Comparison of ENCODE assay signal across 23 cellular contexts in genomic region chr20:61378694-61379093, GRCh38.
DNase-seq lines count a peak whose midpoint lies in the region; ATAC-seq, FAIRE-seq and TF ChIP-seq lines count a peak whose summit lies in the region.
"Had no signal": no experiment of that assay in that cellular context is flagged by ENCODE, and none has a peak within 500 bp of the region (broad histone marks: within the 10 kb centered on the region; RNA-seq: fewer than 3 reads in every experiment).

No MANE protein-coding gene starts in this region.

- DNase-seq in HepG2 (ENCODE audit: low spot score) = no peak
- DNase-seq in right lobe of liver = no peak
- DNase-seq in neural progenitor cell (ENCODE audit: low spot score) = no peak
- DNase-seq in SW480 (ENCODE audit: low spot score) = no peak
- DNase-seq in mesenteric fat pad (ENCODE audit: low spot score) = no peak
- DNase-seq: AML-193; Caco-2; Calu3; CD4-positive, alpha-beta T cell; CD8-positive, alpha-beta T cell; DND-41; EL; GDM1 had no signal

- peaks cover 20% of the 10 kb centered on the region for H3K36me3 Mint-ChIP-seq in brain
- H3K36me3 Mint-ChIP-seq in neural progenitor cell = peaks cover 18% of the 10 kb centered on the region
- H3K36me3 Mint-ChIP-seq: CD8-positive, alpha-beta T cell had no signal

- H3K4me2 ChIP-seq in HepG2 (ENCODE audit: low read depth, low read length) (no peak overlapping the region), neural progenitor cell (no peak overlapping the region)
- H3K4me2 ChIP-seq: A549; BLaER1 treated with 17β-estradiol and CSF1 and Interleukin-3, amounts not matched to agents 10 nM and 100 nM had no signal

- peaks cover 5% of the 10 kb centered on the region for H3F3A ChIP-seq in neural progenitor cell (ENCODE audit: low read depth)

- H3K27me3 ChIP-seq in HepG2 (ENCODE audit: control insufficient read depth in 1 of 2, insufficient read depth in 2 of 2, low read length in 2 of 2) (0 out of 5 replicates have a peak, but pooled peaks cover 0 to 2% of the 10 kb centered on the region in 2 experiments), right lobe of liver (no peaks in the 10 kb centered on the region), neural progenitor cell (no peaks in the 10 kb centered on the region)
- H3K27me3 ChIP-seq: BLaER1 treated with 17β-estradiol and CSF1 and Interleukin-3, amounts not matched to agents 10 nM and 100 nM had no signal

- in situ Hi-C loops in HepG2 (cut with HindIII; ENCODE audit: extremely low pct_ligation_motif_present, low pct_unique_long_range_greater_than_20kb) = no loop called here

- POLR2A ChIA-PET in HepG2 (lab: Yijun Ruan, JAX) = no interaction called here

- H3K4me3 ChIP-seq in HepG2 (replicated peaks in 1 of 3; ENCODE audit: insufficient read depth in 1 of 3, low read depth in 2 of 3, low read length in 3 of 3) = no peak overlapping the region
- H3K4me3 ChIP-seq in right lobe of liver = no peak overlapping the region
- H3K4me3 ChIP-seq in neural progenitor cell = no peak overlapping the region
- H3K4me3 ChIP-seq: A549; BLaER1 treated with 17β-estradiol and CSF1 and Interleukin-3, amounts not matched to agents 10 nM and 100 nM; GM12878 had no signal

- H3K27ac ChIP-seq in HepG2 (ENCODE audit: extremely low read length, insufficient read depth, low read length) (no peak overlapping the region), right lobe of liver (no peak overlapping the region), neural progenitor cell (no peak overlapping the region)
- H3K27ac ChIP-seq: 22Rv1; A549; BLaER1 treated with 17β-estradiol and CSF1 and Interleukin-3, amounts not matched to agents 10 nM and 100 nM; C4-2B had no signal

- ATAC-seq in HepG2 = no peak
- no peak for ATAC-seq in right lobe of liver
- ATAC-seq: A549; CD8-positive, alpha-beta T cell; GM12878 had no signal

- TF ChIP-seq CTCF in HepG2 (CRISPR knock-in tag; IDR thresholded peaks at IDR 0.05) (no peak), right lobe of liver (IDR thresholded peaks at IDR 0.05) (no peak), brain (conservative IDR thresholded peaks at IDR 0.05) (no peak), neural progenitor cell (IDR thresholded peaks at IDR 0.05) (no peak)

- intact Hi-C loops in HepG2 (cut with micrococcal nuclease; ENCODE audit: unreplicated experiment) (no loop called here), right lobe of liver (cut with DNase I) (no loop called here)

- H3K9ac ChIP-seq in HepG2 (ENCODE audit: insufficient read depth, low read depth, low read length) (no peak overlapping the region), neural progenitor cell (no peak overlapping the region)
- H3K9ac ChIP-seq: BLaER1 treated with 17β-estradiol and CSF1 and Interleukin-3, amounts not matched to agents 10 nM and 100 nM had no signal

- TF ChIP-seq RAD21 in HepG2 (CRISPR knock-in tag; IDR thresholded peaks at IDR 0.05) = no peak

- H3K36me3 ChIP-seq in HepG2 (replicated peaks in 1 of 2; ENCODE audit: control insufficient read depth in 1 of 2, insufficient read depth in 2 of 2, low read length in 2 of 2) = no peaks in the 10 kb centered on the region
- no peaks in the 10 kb centered on the region for H3K36me3 ChIP-seq in right lobe of liver
- no peaks in the 10 kb centered on the region for H3K36me3 ChIP-seq in neural progenitor cell
- H3K36me3 ChIP-seq: BLaER1 treated with 17β-estradiol and CSF1 and Interleukin-3, amounts not matched to agents 10 nM and 100 nM had no signal

- H3K27me3 Mint-ChIP-seq in brain (no peaks in the 10 kb centered on the region), neural progenitor cell (ENCODE audit: insufficient read depth, low read depth) (peaks cover 5% of the 10 kb centered on the region)
- H3K27me3 Mint-ChIP-seq: B cell; CD4-positive, alpha-beta T cell had no signal

- H3K9me3 Mint-ChIP-seq in brain (peaks cover 14 to 35% (median 17%) of the 10 kb centered on the region in 5 experiments), neural progenitor cell (peaks cover 32% of the 10 kb centered on the region)
- H3K9me3 Mint-ChIP-seq: CD4-positive, alpha-beta T cell had no signal

- no peak for FAIRE-seq in HepG2 (lab: Jason Lieb, UNC)
- FAIRE-seq: A549, D721Med, GM12878, GM12892, GM18507 had no signal

- CTCF ChIA-PET in HepG2 (lab: Yijun Ruan, JAX; ENCODE audit: low intra/inter-chr PET ratio, low total read pairs) = no interaction called here

- WGBS in HepG2 (ENCODE audit: low lambda C conversion rate) = 42% methylated on average over 3 of the region's 3 CpGs
- WGBS in right lobe of liver (ENCODE audit: insufficient coverage, low coverage, low lambda C conversion rate, missing lambda C conversion rate) = 74% methylated on average over 3 of the region's 3 CpGs

- TF ChIP-seq POLR2A in HepG2 (IDR thresholded peaks at IDR 0.05; ENCODE audit: insufficient read depth in 1 of 2, low read depth in 2 of 2, low read length in 2 of 2) (no peak), right lobe of liver (IDR thresholded peaks at IDR 0.05) (no peak)

- no TSS peak for BruUV-seq in HepG2 (replicated peaks; lab: Mats Ljungman, UMichigan)

- no peaks in the 10 kb centered on the region for H3K4me1 ChIP-seq in HepG2 (ENCODE audit: insufficient read depth, low read length)
- H3K4me1 ChIP-seq in right lobe of liver = no peaks in the 10 kb centered on the region
- no peaks in the 10 kb centered on the region for H3K4me1 ChIP-seq in neural progenitor cell
- H3K4me1 ChIP-seq: A549; BLaER1 treated with 17β-estradiol and CSF1 and Interleukin-3, amounts not matched to agents 10 nM and 100 nM; Caco-2 had no signal

- no peaks in the 10 kb centered on the region for H4K20me1 ChIP-seq in HepG2 (ENCODE audit: insufficient read depth, low read length)
- no peaks in the 10 kb centered on the region for H4K20me1 ChIP-seq in neural progenitor cell (ENCODE audit: low read depth)
- H4K20me1 ChIP-seq: BLaER1 treated with 17β-estradiol and CSF1 and Interleukin-3, amounts not matched to agents 10 nM and 100 nM had no signal

- H3K79me2 ChIP-seq in HepG2 (ENCODE audit: insufficient read depth, low read length) (no peaks in the 10 kb centered on the region), neural progenitor cell (ENCODE audit: low read depth) (no peaks in the 10 kb centered on the region)

- H2AFZ ChIP-seq in HepG2 (ENCODE audit: low read length) (no peak overlapping the region), neural progenitor cell (replicated peaks) (no peak overlapping the region)

- H3K27ac Mint-ChIP-seq in brain = peak overlapping the region in 4 of 5 experiments; percentile 80 to 94 (median 92)
- H3K27ac Mint-ChIP-seq in neural progenitor cell = peak overlapping the region; percentile 65
- H3K27ac Mint-ChIP-seq: CD4-positive, alpha-beta T cell; CD8-positive, alpha-beta T cell had no signal

- H3K4me1 Mint-ChIP-seq in brain = peaks cover 34% of the 10 kb centered on the region
- H3K4me1 Mint-ChIP-seq in neural progenitor cell = peaks cover 19% of the 10 kb centered on the region
- H3K4me1 Mint-ChIP-seq: B cell had no signal

- H3K4me3 Mint-ChIP-seq in brain (peak overlapping the region in 3 of 5 experiments; percentile 17 to 57 (median 43)), neural progenitor cell (no peak overlapping the region)
- H3K4me3 Mint-ChIP-seq: B cell; CD4-positive, alpha-beta T cell; CD8-positive, alpha-beta T cell had no signal

- TF ChIP-seq EP300 in HepG2 (IDR thresholded peaks at IDR 0.05; ENCODE audit: low read depth in 2 of 2, low read length in 2 of 2) (no peak), HepG2 (CRISPR knock-in tag; IDR thresholded peaks at IDR 0.05; ENCODE audit: borderline replicate concordance) (no peak)

- H3K9me3 ChIP-seq in HepG2 (ENCODE audit: low read length) = peaks cover 37% of the 10 kb centered on the region
- H3K9me3 ChIP-seq in right lobe of liver = no peaks in the 10 kb centered on the region
- H3K9me3 ChIP-seq in neural progenitor cell (ENCODE audit: low read depth) = no peaks in the 10 kb centered on the region

TF ChIP-seq in HepG2, 621 proteins besides CTCF, POLR2A, EP300 and RAD21:
- TF ChIP-seq CREB1 (IDR thresholded peaks at IDR 0.05) (peak; percentile 5; the same call in 1 of the 2 replicates), CREB1 (CRISPR knock-in tag; IDR thresholded peaks at IDR 0.05) (no peak), ZNF781 (CRISPR knock-in tag; IDR thresholded peaks at IDR 0.05; ENCODE audit: borderline replicate concordance, not compliant biosample characterization) (no peak), ATF7 (IDR thresholded peaks at IDR 0.05) (peak; percentile 96), ATF7 (CRISPR knock-in tag; IDR thresholded peaks at IDR 0.05) (no peak)
TF ChIP-seq in HepG2: peak in this region for 2.
